ENCODE assay signal across 15 cellular contexts in genomic region chr11:109547356-109548027, GRCh38.
DNase-seq lines count a peak whose midpoint lies in the region; ATAC-seq and TF ChIP-seq lines count a peak whose summit lies in the region.
"Had no signal": no experiment of that assay in that cellular context is flagged by ENCODE, and none has a peak within 500 bp of the region (broad histone marks: within the 10 kb centered on the region; RNA-seq: fewer than 3 reads in every experiment).

No MANE protein-coding gene starts in this region.

- peak overlapping the region; percentile 96 for H4K5ac ChIP-seq in IMR-90 (ENCODE audit: low read depth, low read length)

- H2BK120ac ChIP-seq in IMR-90 (ENCODE audit: low read depth, low read length) = peak overlapping the region; percentile 97

- peak overlapping the region; percentile 84 for H3K4ac ChIP-seq in IMR-90 (ENCODE audit: low read depth, low read length)

- no peak for TF ChIP-seq CTCF in AG04450 (IDR thresholded peaks at IDR 0.05; ENCODE audit: low read depth, low read length)
- no peak for TF ChIP-seq CTCF in IMR-90 (conservative IDR thresholded peaks at IDR 0.05; ENCODE audit: low read depth, low read length)
- TF ChIP-seq CTCF in brain microvascular endothelial cell (IDR thresholded peaks at IDR 0.05; ENCODE audit: low read depth, low read length, missing control alignments) = no peak
- no peak for TF ChIP-seq CTCF in lower lobe of right lung (IDR thresholded peaks at IDR 0.05)

- H4K91ac ChIP-seq in IMR-90 (ENCODE audit: insufficient read depth, low read depth, low read length) = peak overlapping the region; percentile 91

- H4K20me1 ChIP-seq in IMR-90 (ENCODE audit: insufficient read depth, low read length) = no peaks in the 10 kb centered on the region

- WGBS in IMR-90 (ENCODE audit: extremely low coverage in 2 of 2, insufficient read length in 1 of 2), 2 experiments = no CpG with 5 or more reads among the region's 6 CpGs

- peak overlapping the region; percentile 90 for H2AK5ac ChIP-seq in IMR-90 (ENCODE audit: low read depth, low read length)

- BruUV-seq in IMR-90 (replicated peaks; lab: Mats Ljungman, UMichigan) = no TSS peak

- H3K4me3 ChIP-seq in AG04450 (ENCODE audit: low read depth, low read length) = no peak overlapping the region
- no peak overlapping the region for H3K4me3 ChIP-seq in IMR-90 (ENCODE audit: insufficient read depth, low read depth, low read length)
- H3K4me3 ChIP-seq in brain microvascular endothelial cell (ENCODE audit: low read depth, low read length) = no peak overlapping the region
- no peak overlapping the region for H3K4me3 ChIP-seq in lower lobe of right lung
- H3K4me3 ChIP-seq: testis had no signal

- DNase-seq in AG04450 (ENCODE audit: low read depth, low spot score) (peak; percentile 27), IMR-90 (peak; percentile 56), brain microvascular endothelial cell (peak; percentile 29), lower lobe of right lung (peak; percentile 32), C1 segment of cervical spinal cord (lab: John Stamatoyannopoulos, UW) (no peak), caudate nucleus (lab: John Stamatoyannopoulos, UW) (no peak)
- DNase-seq in activated CD4-positive, alpha-beta T cell treated with anti-CD3 and anti-CD28 coated beads, Interleukin-2, amount 50 U/mL, for 4 hours = no peak
- DNase-seq in activated CD8-positive, alpha-beta memory T cell treated with anti-CD3 and anti-CD28 coated beads, Interleukin-2, amount 50 U/mL, for 4 hours = no peak
- DNase-seq: activated CD8-positive, alpha-beta memory T cell treated with anti-CD3 and anti-CD28 coated beads for 24 hours; activated naive CD8-positive, alpha-beta T cell treated with anti-CD3 and anti-CD28 coated beads, Interleukin-2, amount 10 ng/mL, durations not matched to agents 7 days and 5 days; BE2C; effector memory CD8-positive, alpha-beta T cell; NCI-H146; right cardiac atrium; testis had no signal

- H3K27ac ChIP-seq in AG04450 (ENCODE audit: low read depth, low read length) (peak overlapping the region; percentile 62), IMR-90 (ENCODE audit: insufficient read depth, low read length) (peak overlapping the region; percentile 98; the same call in 1 of the 2 replicates), brain microvascular endothelial cell (no peak overlapping the region), lower lobe of right lung (no peak overlapping the region), caudate nucleus (ENCODE audit: low read depth, low read length) (no peak overlapping the region)
- H3K27ac ChIP-seq: testis had no signal

- H3K27me3 ChIP-seq in AG04450 (ENCODE audit: control insufficient read depth, insufficient read depth, low read length) = no peaks in the 10 kb centered on the region
- no peaks in the 10 kb centered on the region for H3K27me3 ChIP-seq in IMR-90 (ENCODE audit: control insufficient read depth, insufficient read depth, low read length)
- no peaks in the 10 kb centered on the region for H3K27me3 ChIP-seq in brain microvascular endothelial cell (replicated peaks)
- H3K27me3 ChIP-seq in lower lobe of right lung (ENCODE audit: low read depth) = no peaks in the 10 kb centered on the region
- H3K27me3 ChIP-seq: BE2C, testis had no signal

- H3K4me1 ChIP-seq in IMR-90 (ENCODE audit: control insufficient read depth, insufficient read depth, low read length) (peaks cover 2% of the 10 kb centered on the region; the same call in 1 of the 2 replicates), lower lobe of right lung (no peaks in the 10 kb centered on the region)
- H3K4me1 ChIP-seq: BE2C, testis had no signal

- H2AFZ ChIP-seq in IMR-90 (replicated peaks; ENCODE audit: low read length, poor library complexity) = peak overlapping the region; percentile 58

- peak overlapping the region; percentile 82 for H2AK9ac ChIP-seq in IMR-90 (replicated peaks; ENCODE audit: low read depth, low read length, poor library complexity)

- no peaks in the 10 kb centered on the region for H3K36me3 ChIP-seq in IMR-90 (ENCODE audit: control insufficient read depth, insufficient read depth, low read length)
- no peaks in the 10 kb centered on the region for H3K36me3 ChIP-seq in brain microvascular endothelial cell (replicated peaks)
- H3K36me3 ChIP-seq in lower lobe of right lung = no peaks in the 10 kb centered on the region
- H3K36me3 ChIP-seq: BE2C had no signal

- TF ChIP-seq POLR2A in IMR-90 (IDR thresholded peaks at IDR 0.05; ENCODE audit: low read depth, low read length) = no peak

- H4K8ac ChIP-seq in IMR-90 (ENCODE audit: low read depth in 2 of 2, low read length in 2 of 2) = peak overlapping the region; percentile 58 to 92; a peak in 3 of 4 replicates

- H3K56ac ChIP-seq in IMR-90 (ENCODE audit: extremely low read depth, insufficient read depth, low read length) = peak overlapping the region; percentile 88; the same call in 1 of the 2 replicates

- H3K9me1 ChIP-seq in IMR-90 (ENCODE audit: insufficient read depth, low read length) = no peaks in the 10 kb centered on the region

- peak; percentile 80 for ATAC-seq in IMR-90 (ENCODE audit: low read depth)
- ATAC-seq in lower lobe of right lung = no peak
- ATAC-seq: effector memory CD8-positive, alpha-beta T cell; right cardiac atrium had no signal

- H3K23ac ChIP-seq in IMR-90 (ENCODE audit: low read depth, low read length) = peak overlapping the region; percentile 41; the same call in 1 of the 2 replicates

- H3K14ac ChIP-seq in IMR-90 (replicated peaks; ENCODE audit: low read depth, low read length) = peak overlapping the region; percentile 24

- no peak overlapping the region for H3K4me2 ChIP-seq in IMR-90 (ENCODE audit: low read depth, low read length)

- 0 out of 3 replicates have a peak overlapping the region, but pooled peaks have one; percentile 14 for H2BK15ac ChIP-seq in IMR-90 (ENCODE audit: low read depth, low read length)

- H3K18ac ChIP-seq in IMR-90 (ENCODE audit: low read depth, low read length) = peak overlapping the region; percentile 95

- peak overlapping the region; percentile 100 for H2BK5ac ChIP-seq in IMR-90 (ENCODE audit: low read depth, low read length, poor library complexity, severe bottlenecking)

- peak overlapping the region; percentile 92 for H2BK20ac ChIP-seq in IMR-90 (ENCODE audit: low read depth, low read length)

- H3K79me1 ChIP-seq in IMR-90 (ENCODE audit: low read depth in 1 of 2, low read length in 2 of 2) = no peaks in the 10 kb centered on the region

- H3K9ac ChIP-seq in IMR-90 (ENCODE audit: low read depth, low read length) = no peak overlapping the region

- H3K9me3 ChIP-seq in AG04450 (ENCODE audit: control insufficient read depth, insufficient read depth, low read length) = no peaks in the 10 kb centered on the region; the same call in 1 of the 2 replicates
- peaks cover 3% of the 10 kb centered on the region; the same call in 1 of the 2 replicates for H3K9me3 ChIP-seq in IMR-90 (ENCODE audit: control insufficient read depth, insufficient read depth, low read length)
- H3K9me3 ChIP-seq in lower lobe of right lung = no peaks in the 10 kb centered on the region
- H3K9me3 ChIP-seq: BE2C, testis had no signal

- no peak for TF ChIP-seq RAD21 in IMR-90 (IDR thresholded peaks at IDR 0.05; ENCODE audit: low read length)

- dilution Hi-C loops in IMR-90 (cut with HindIII; ENCODE audit: low sequenced_read_pairs, unreplicated experiment) = no loop called here

- POLR2A ChIA-PET in AG04450 (lab: Yijun Ruan, JAX) (interaction anchor here (0.7 to 0.8 kb wide), 2 partner anchors 8 to 115 kb away, joined by 6 to 8 read pairs; no protein-coding TSS in a partner anchor), IMR-90 (lab: Charles Lee; ENCODE audit: unreplicated experiment) (interaction anchor here (0.6 kb wide), 1 partner anchor 617 kb away, joined by 3 read pairs; no protein-coding TSS in a partner anchor)

- intact Hi-C loops in IMR-90 (cut with micrococcal nuclease) = no loop called here
- intact Hi-C loops in lower lobe of right lung (cut with DNase I) = no loop called here

- CTCF ChIA-PET in AG04450 (lab: Charles Lee) (interaction anchor here (1.0 kb wide), 1 partner anchor 10 kb away, joined by 3 read pairs; no protein-coding TSS in a partner anchor), IMR-90 (lab: Yijun Ruan, JAX) (no interaction called here)

- in situ Hi-C loops in IMR-90 (cut with MboI; ENCODE audit: low sequenced_read_pairs) = no loop called here
- in situ Hi-C loops in brain microvascular endothelial cell (cut with HindIII; ENCODE audit: low pct_ligation_motif_present, low sequenced_read_pairs) = no loop called here

TF ChIP-seq in IMR-90, 13 proteins besides CTCF, POLR2A, EP300 and RAD21:
- TF ChIP-seq MAZ (IDR thresholded peaks at IDR 0.05; ENCODE audit: borderline replicate concordance, low read depth, low read length) (no peak), RFX5 (IDR thresholded peaks at IDR 0.05; ENCODE audit: low read depth, low read length) (no peak), MAFK (IDR thresholded peaks at IDR 0.05; ENCODE audit: low read depth, low read length) (no peak), USF2 (IDR thresholded peaks at IDR 0.05; ENCODE audit: low read depth, low read length) (no peak), CEBPB (IDR thresholded peaks at IDR 0.05; ENCODE audit: low read depth, low read length) (peak; percentile 27; the same call in 1 of the 2 replicates), MXI1 (IDR thresholded peaks at IDR 0.05; ENCODE audit: borderline replicate concordance, low read depth, low read length) (no peak)

Comparison
In these comparisons a context has a peak if more than half of its experiments do, and no peak if none do; other contexts are left out.
1. DNase-seq: peak in AG04450 (single experiment), IMR-90 (single experiment), brain microvascular endothelial cell (single experiment) and lower lobe of right lung (single experiment); none in C1 segment of cervical spinal cord (0 of 14), activated CD4-positive, alpha-beta T cell treated with anti-CD3 and anti-CD28 coated beads, Interleukin-2, amount 50 U/mL, for 4 hours (0 of 2), activated CD8-positive, alpha-beta memory T cell treated with anti-CD3 and anti-CD28 coated beads, Interleukin-2, amount 50 U/mL, for 4 hours (single experiment) and caudate nucleus (0 of 61).
2. H3K27ac ChIP-seq: peak in AG04450 (single experiment) and IMR-90 (single experiment); none in brain microvascular endothelial cell (single experiment), lower lobe of right lung (single experiment) and caudate nucleus (single experiment).